Comparison of ENCODE assay signal across 14 cellular contexts in genomic region chr14:24403294-24404013, GRCh38. TPM values are rescaled to one million over a fixed set of nuclear protein-coding genes. Genes with fewer than 3 reads are reported as not detected.
DNase-seq lines count a peak whose midpoint lies in the region; ATAC-seq, FAIRE-seq and TF ChIP-seq lines count a peak whose summit lies in the region.
"Had no signal": no experiment of that assay in that cellular context is flagged by ENCODE, and none has a peak within 500 bp of the region (broad histone marks: within the 10 kb centered on the region; RNA-seq: fewer than 3 reads in every experiment).

No MANE protein-coding gene starts in this region.

- in situ Hi-C loops in IMR-90 (cut with MboI; ENCODE audit: low sequenced_read_pairs) (no loop called here), transverse colon (cut with MboI; ENCODE audit: low pct_ligation_motif_present in 1 of 4, low pct_unique_long_range_greater_than_20kb in 1 of 4, low sequenced_read_pairs in 3 of 4) (no loop called here)

- no peak overlapping the region for H2BK20ac ChIP-seq in IMR-90 (ENCODE audit: low read depth, low read length)

- intact Hi-C loops in IMR-90 (cut with micrococcal nuclease) (no loop called here), transverse colon (cut with DNase I; ENCODE audit: low total_unique reads) (no loop called here)

- no peak overlapping the region for H2BK120ac ChIP-seq in IMR-90 (ENCODE audit: low read depth, low read length)

- no peak overlapping the region for H3K56ac ChIP-seq in IMR-90 (ENCODE audit: extremely low read depth, insufficient read depth, low read length)

- dilution Hi-C loops in IMR-90 (cut with HindIII; ENCODE audit: low sequenced_read_pairs, unreplicated experiment) (no loop called here), keratinocyte (cut with MboI; ENCODE audit: extremely low pct_ligation_motif_present, low sequenced_read_pairs) (no loop called here)

- whole genome bisulfite sequencing in IMR-90 (ENCODE audit: extremely low coverage in 2 of 2, insufficient read length in 1 of 2), 2 experiments = 11% methylated on average over 4 of the region's 7 CpGs; no CpG with 5 or more reads in 1 of the 2 experiments
- 58 to 60% methylated on average over 6 to 7 of the region's 7 CpGs for WGBS in transverse colon (ENCODE audit: low coverage in 1 of 2), 2 donors

- H3K27me3 ChIP-seq in IMR-90 (ENCODE audit: control insufficient read depth, insufficient read depth, low read length) (no peaks in the 10 kb centered on the region), keratinocyte (ENCODE audit: control insufficient read depth, extremely low read depth, insufficient read depth, low read length) (no peaks in the 10 kb centered on the region), transverse colon (no peaks in the 10 kb centered on the region)

- CTCF ChIA-PET in IMR-90 (lab: Yijun Ruan, JAX) = no interaction called here

- no peak overlapping the region for H4K91ac ChIP-seq in IMR-90 (ENCODE audit: insufficient read depth, low read depth, low read length)

- no peak overlapping the region for H4K8ac ChIP-seq in IMR-90 (ENCODE audit: low read depth in 2 of 2, low read length in 2 of 2)

- H3K27ac ChIP-seq in IMR-90 (ENCODE audit: insufficient read depth, low read length) = no peak overlapping the region
- H3K27ac ChIP-seq in keratinocyte (ENCODE audit: control insufficient read depth, insufficient read depth, low read length) = no peak overlapping the region
- H3K27ac ChIP-seq in transverse colon = peak overlapping the region; percentile 30 to 49 (median 36)

- DNase-seq in IMR-90 (peak; percentile 28), dedifferentiated amniotic fluid mesenchymal stem cell (ENCODE audit: extremely low spot score) (peak; percentile 19), keratinocyte (ENCODE audit: low read depth, low spot score) (no peak), transverse colon (no peak), NCI-H128 (lab: John Stamatoyannopoulos, UW; ENCODE audit: unreplicated experiment) (no peak), left lobe of liver (ENCODE audit: low spot score) (no peak)
- DNase-seq: activated CD4-positive, alpha-beta T cell treated with anti-CD3 and anti-CD28 coated beads, Interleukin-2, amount 50 U/mL, for 4 hours; CD4-positive, CD25-positive, alpha-beta regulatory T cell; NCI-H2081 treated with DMSO at 0.1 percent for 48 hours; SIG-M5; stimulated activated CD4-positive, alpha-beta T cell treated with anti-CD3 and anti-CD28 coated beads, Interleukin-2, amount 100 ng/mL, for 48 hours had no signal

- no peaks in the 10 kb centered on the region for H3K9me3 ChIP-seq in IMR-90 (ENCODE audit: control insufficient read depth, insufficient read depth, low read length)
- H3K9me3 ChIP-seq in keratinocyte (ENCODE audit: control insufficient read depth, low read depth, low read length) = no peaks in the 10 kb centered on the region
- no peaks in the 10 kb centered on the region for H3K9me3 ChIP-seq in transverse colon

- H3K23ac ChIP-seq in IMR-90 (ENCODE audit: low read depth, low read length) = no peak overlapping the region; the same call in 1 of the 2 replicates

- BruUV-seq in IMR-90 (replicated peaks; lab: Mats Ljungman, UMichigan) = no TSS peak

- no peaks in the 10 kb centered on the region for H3K79me2 ChIP-seq in keratinocyte (ENCODE audit: control insufficient read depth, insufficient read depth, low read length)

- TF ChIP-seq EP300 in transverse colon (IDR thresholded peaks at IDR 0.05; ENCODE audit: low read depth) = no peak

- H3K79me1 ChIP-seq in IMR-90 (ENCODE audit: low read depth in 1 of 2, low read length in 2 of 2) = peaks cover 0 to 13% of the 10 kb centered on the region in 2 experiments; a peak in 1 of 4 replicates

- H3K9me1 ChIP-seq in IMR-90 (ENCODE audit: insufficient read depth, low read length) = peaks cover 3% of the 10 kb centered on the region; the same call in 1 of the 2 replicates
- H3K9me1 ChIP-seq in keratinocyte (ENCODE audit: control insufficient read depth, extremely low read depth, insufficient read depth, low read length) = no peaks in the 10 kb centered on the region

- H4K5ac ChIP-seq in IMR-90 (ENCODE audit: low read depth, low read length) = no peak overlapping the region

- no peak for TF ChIP-seq RAD21 in IMR-90 (IDR thresholded peaks at IDR 0.05; ENCODE audit: low read length)

- H3K9ac ChIP-seq in IMR-90 (ENCODE audit: low read depth, low read length) (no peak overlapping the region), keratinocyte (ENCODE audit: control insufficient read depth, extremely low read depth, insufficient read depth, low read length) (no peak overlapping the region)

- peaks cover 10% of the 10 kb centered on the region for H3K4me1 ChIP-seq in IMR-90 (ENCODE audit: control insufficient read depth, insufficient read depth, low read length)
- peaks cover 12% of the 10 kb centered on the region for H3K4me1 ChIP-seq in keratinocyte (ENCODE audit: control insufficient read depth, extremely low read depth, insufficient read depth, low read length)
- H3K4me1 ChIP-seq in transverse colon = peaks cover 16 to 50% (median 26%) of the 10 kb centered on the region in 4 donors

- no peak overlapping the region for H3K4me3 ChIP-seq in IMR-90 (ENCODE audit: insufficient read depth, low read depth, low read length)
- no peak overlapping the region for H3K4me3 ChIP-seq in keratinocyte (ENCODE audit: control insufficient read depth in 2 of 3, extremely low read depth in 1 of 3, insufficient read depth in 2 of 3, low read depth in 1 of 3, low read length in 3 of 3)
- H3K4me3 ChIP-seq in transverse colon = no peak overlapping the region

- 0 out of 2 replicates have a peak, but pooled peaks have one; percentile 12 for ATAC-seq in IMR-90 (ENCODE audit: low read depth)
- ATAC-seq in GM18861 (IDR thresholded peaks at IDR 0.05; ENCODE audit: unreplicated experiment) = no peak
- no peak for ATAC-seq in left lobe of liver
- ATAC-seq: stimulated activated memory B cell treated with anti-CD40 and anti-IgM and Interleukin-4, amounts not matched to agents 10 μg/mL and 1 μg/mL and 100 μg/mL, for 72 hours had no signal

- no peak overlapping the region for H3K14ac ChIP-seq in IMR-90 (replicated peaks; ENCODE audit: low read depth, low read length)

- H4K20me1 ChIP-seq in IMR-90 (ENCODE audit: insufficient read depth, low read length) = no peaks in the 10 kb centered on the region
- H4K20me1 ChIP-seq in keratinocyte (ENCODE audit: control insufficient read depth, extremely low read depth, insufficient read depth, low read length) = no peaks in the 10 kb centered on the region

- no peak overlapping the region for H2AK5ac ChIP-seq in IMR-90 (ENCODE audit: low read depth, low read length)

- TF ChIP-seq POLR2A in IMR-90 (IDR thresholded peaks at IDR 0.05; ENCODE audit: low read depth, low read length) (no peak), transverse colon (IDR thresholded peaks at IDR 0.05) (no peak)

- no peak overlapping the region for H3K18ac ChIP-seq in IMR-90 (ENCODE audit: low read depth, low read length)

- TF ChIP-seq CTCF in IMR-90 (conservative IDR thresholded peaks at IDR 0.05; ENCODE audit: low read depth, low read length) (no peak), keratinocyte (optimal IDR thresholded peaks at IDR 0.05 in 1 of 3, IDR thresholded peaks at IDR 0.05 in 1 of 3, conservative IDR thresholded peaks at IDR 0.05 in 1 of 3; ENCODE audit: extremely low read depth in 1 of 3, insufficient read depth in 2 of 3, low read length in 3 of 3) (no peak), transverse colon (IDR thresholded peaks at IDR 0.05) (no peak)

- H2AK9ac ChIP-seq in IMR-90 (replicated peaks; ENCODE audit: low read depth, low read length, poor library complexity) = no peak overlapping the region

- H2AFZ ChIP-seq in IMR-90 (replicated peaks; ENCODE audit: low read length, poor library complexity) (no peak overlapping the region), keratinocyte (ENCODE audit: control insufficient read depth, low read length) (no peak overlapping the region)

- H2BK5ac ChIP-seq in IMR-90 (ENCODE audit: low read depth, low read length, poor library complexity, severe bottlenecking) = no peak overlapping the region

- FAIRE-seq in keratinocyte (lab: Jason Lieb, UNC) = peak; percentile 53
- FAIRE-seq: H54 had no signal

- no peak overlapping the region for H3K4ac ChIP-seq in IMR-90 (ENCODE audit: low read depth, low read length)

- H3K4me2 ChIP-seq in IMR-90 (ENCODE audit: low read depth, low read length) (no peak overlapping the region), keratinocyte (ENCODE audit: control insufficient read depth, extremely low read depth, insufficient read depth, low read depth, low read length) (no peak overlapping the region)

- no peak overlapping the region for H2BK15ac ChIP-seq in IMR-90 (ENCODE audit: low read depth, low read length)

- POLR2A ChIA-PET in IMR-90 (lab: Charles Lee; ENCODE audit: unreplicated experiment) = no interaction called here

- H3K36me3 ChIP-seq in IMR-90 (ENCODE audit: control insufficient read depth, insufficient read depth, low read length) (peaks cover 11% of the 10 kb centered on the region; the same call in 1 of the 2 replicates), keratinocyte (ENCODE audit: control insufficient read depth in 2 of 2, extremely low read depth in 1 of 2, insufficient read depth in 2 of 2, low read length in 2 of 2) (no peaks in the 10 kb centered on the region), transverse colon (no peaks in the 10 kb centered on the region)

RNA-seq across cellular contexts. Expression of gene NYNRIN, which starts 4.7 kb away (rescaled TPM):
- total RNA-seq in IMR-90 (2012; rRNA removed) (1.7 and 2.2 TPM in 2 replicates), transverse colon (10 to 100 TPM in 1 of 4 donors, 1 to 10 TPM in 3; 2.6 to 11.4 (median 9.0) TPM), left lobe of liver (2.3 TPM)
- polyA plus RNA-seq in IMR-90 (2012; rRNA removed) (5.3 and 5.4 TPM in 2 replicates), keratinocyte (4.9 to 9.0 TPM (median 6.5 TPM) in 3 replicates)
- 2.7 and 4.6 TPM in 2 replicates for polyA plus RNA-seq in IMR-90 (2012; cell fraction: cytosol; rRNA removed)
- polyA plus RNA-seq in IMR-90 (2012; cell fraction: nucleus; rRNA removed; ENCODE audit: low replicate concordance) = 10.7 and 11.1 TPM in 2 replicates
- polyA plus RNA-seq in keratinocyte (2011; ENCODE audit: low read depth) = 1.2 TPM
- 3.4 and 4.3 TPM in 2 replicates for polyA plus RNA-seq in keratinocyte (2011; cell fraction: cytosol; rRNA removed)
- polyA plus RNA-seq in keratinocyte (2011; cell fraction: nucleus; rRNA removed) = 22.8 and 30.1 TPM in 2 replicates
- 4.4 and 6.6 TPM in 2 replicates for polyA plus RNA-seq in keratinocyte (2012; ENCODE audit: low replicate concordance)
- 10.8 to 22.1 TPM (median 18.5 TPM) in 3 replicates for polyA minus RNA-seq in keratinocyte
- 10.9 TPM for polyA minus RNA-seq in keratinocyte (2011; cell fraction: cytosol; rRNA and poly(A)+ RNA removed)
- 25.7 and 35.4 TPM in 2 replicates for polyA minus RNA-seq in keratinocyte (2011; cell fraction: nucleus; rRNA and poly(A)+ RNA removed)

RNA-seq across cellular contexts. Expression of gene CBLN3, which starts 26.0 kb away (rescaled TPM):
- total RNA-seq in IMR-90 (2012; rRNA removed) = 0.56 and 0.72 TPM in 2 replicates
- 3.9 and 4.5 TPM in 2 replicates for polyA plus RNA-seq in IMR-90 (2012; rRNA removed)
- polyA plus RNA-seq in IMR-90 (2012; cell fraction: cytosol; rRNA removed) = 2.7 and 2.9 TPM in 2 replicates
- polyA plus RNA-seq in IMR-90 (2012; cell fraction: nucleus; rRNA removed; ENCODE audit: low replicate concordance) = 27.9 and 42.0 TPM in 2 replicates
- 1.1 to 1.8 TPM (median 1.6 TPM) in 3 replicates for polyA plus RNA-seq in keratinocyte
- 0.26 TPM for polyA plus RNA-seq in keratinocyte (2011; ENCODE audit: low read depth)
- 0.83 and 1.0 TPM in 2 replicates for polyA plus RNA-seq in keratinocyte (2011; cell fraction: cytosol; rRNA removed)
- 7.6 and 8.3 TPM in 2 replicates for polyA plus RNA-seq in keratinocyte (2011; cell fraction: nucleus; rRNA removed)
- 0.65 and 1.2 TPM in 2 replicates for polyA plus RNA-seq in keratinocyte (2012; ENCODE audit: low replicate concordance)
- 0.26 to 1.6 TPM (median 0.59 TPM) in 3 replicates for polyA minus RNA-seq in keratinocyte
- not detected for polyA minus RNA-seq in keratinocyte (2011; cell fraction: cytosol; rRNA and poly(A)+ RNA removed)
- 0.32 and 1.1 TPM in 2 replicates for polyA minus RNA-seq in keratinocyte (2011; cell fraction: nucleus; rRNA and poly(A)+ RNA removed)
- total RNA-seq in transverse colon = 1 to 10 TPM in 3 of 4 donors, under 1 TPM in 1; 0.79 to 9.7 (median 1.6) TPM
- total RNA-seq in left lobe of liver = 1.4 TPM

RNA-seq across cellular contexts. Expression of gene KHNYN, which starts 26.3 kb away (rescaled TPM):
- total RNA-seq in IMR-90 (2012; rRNA removed) (22.8 and 24.4 TPM in 2 replicates), transverse colon (100 to 1,000 TPM in 2 of 4 donors, 10 to 100 TPM in 2; 65.7 to 129 (median 101) TPM), left lobe of liver (29.3 TPM)
- polyA plus RNA-seq in IMR-90 (2012; rRNA removed) (16.1 and 18.9 TPM in 2 replicates), keratinocyte (20.4 to 26.0 TPM (median 25.6 TPM) in 3 replicates)
- polyA plus RNA-seq in IMR-90 (2012; cell fraction: cytosol; rRNA removed) = 9.2 and 9.4 TPM in 2 replicates
- polyA plus RNA-seq in IMR-90 (2012; cell fraction: nucleus; rRNA removed; ENCODE audit: low replicate concordance) = 44.0 and 53.0 TPM in 2 replicates
- polyA plus RNA-seq in keratinocyte (2011; ENCODE audit: low read depth) = 11.0 TPM
- polyA plus RNA-seq in keratinocyte (2011; cell fraction: cytosol; rRNA removed) = 19.1 and 19.4 TPM in 2 replicates
- 59.1 and 62.5 TPM in 2 replicates for polyA plus RNA-seq in keratinocyte (2011; cell fraction: nucleus; rRNA removed)
- 29.5 and 38.1 TPM in 2 replicates for polyA plus RNA-seq in keratinocyte (2012; ENCODE audit: low replicate concordance)
- 30.4 to 55.1 TPM (median 36.3 TPM) in 3 replicates for polyA minus RNA-seq in keratinocyte
- polyA minus RNA-seq in keratinocyte (2011; cell fraction: cytosol; rRNA and poly(A)+ RNA removed) = 18.2 TPM
- polyA minus RNA-seq in keratinocyte (2011; cell fraction: nucleus; rRNA and poly(A)+ RNA removed) = 30.8 and 40.9 TPM in 2 replicates

RNA-seq across cellular contexts. Expression of gene NFATC4, which starts 35.5 kb away (rescaled TPM):
- 13.6 and 15.6 TPM in 2 replicates for total RNA-seq in IMR-90 (2012; rRNA removed)
- 35.8 and 38.4 TPM in 2 replicates for polyA plus RNA-seq in IMR-90 (2012; rRNA removed)
- polyA plus RNA-seq in IMR-90 (2012; cell fraction: cytosol; rRNA removed) = 19.7 and 21.1 TPM in 2 replicates
- 286 and 363 TPM in 2 replicates for polyA plus RNA-seq in IMR-90 (2012; cell fraction: nucleus; rRNA removed; ENCODE audit: low replicate concordance)
- 0.69 to 2.2 TPM (median 0.92 TPM) in 3 replicates for polyA plus RNA-seq in keratinocyte
- 0.96 TPM for polyA plus RNA-seq in keratinocyte (2011; ENCODE audit: low read depth)
- 0.48 and 0.50 TPM in 2 replicates for polyA plus RNA-seq in keratinocyte (2011; cell fraction: cytosol; rRNA removed)
- polyA plus RNA-seq in keratinocyte (2011; cell fraction: nucleus; rRNA removed) = 3.6 and 5.0 TPM in 2 replicates
- 1.2 and 1.8 TPM in 2 replicates for polyA plus RNA-seq in keratinocyte (2012; ENCODE audit: low replicate concordance)
- polyA minus RNA-seq in keratinocyte = 0.64 to 2.6 TPM (median 2.0 TPM) in 3 replicates
- polyA minus RNA-seq in keratinocyte (2011; cell fraction: cytosol; rRNA and poly(A)+ RNA removed) = 2.7 TPM
- polyA minus RNA-seq in keratinocyte (2011; cell fraction: nucleus; rRNA and poly(A)+ RNA removed) = 1.2 and 1.8 TPM in 2 replicates
- total RNA-seq in transverse colon = 10 to 100 TPM; 13.4 to 58.0 (median 20.9) TPM
- 1.4 TPM for total RNA-seq in left lobe of liver
- total RNA-seq: CD4-positive, CD25-positive, alpha-beta regulatory T cell had no signal
- polyA plus RNA-seq: CD4-positive, CD25-positive, alpha-beta regulatory T cell had no signal

RNA-seq across cellular contexts. Expression of gene SDR39U1, which starts 39.1 kb away (rescaled TPM):
- total RNA-seq in IMR-90 (2012; rRNA removed) (5.0 and 7.5 TPM in 2 replicates), transverse colon (100 to 1,000 TPM in 1 of 4 donors, 10 to 100 TPM in 3; 18.3 to 202 (median 39.3) TPM), left lobe of liver (32.4 TPM)
- polyA plus RNA-seq in IMR-90 (2012; rRNA removed) (46.3 and 50.4 TPM in 2 replicates), keratinocyte (25.3 to 31.1 TPM (median 27.4 TPM) in 3 replicates)
- polyA plus RNA-seq in IMR-90 (2012; cell fraction: cytosol; rRNA removed) = 32.8 and 36.4 TPM in 2 replicates
- 229 and 384 TPM in 2 replicates for polyA plus RNA-seq in IMR-90 (2012; cell fraction: nucleus; rRNA removed; ENCODE audit: low replicate concordance)
- polyA plus RNA-seq in keratinocyte (2011; ENCODE audit: low read depth) = 1.6 TPM
- 12.9 and 25.7 TPM in 2 replicates for polyA plus RNA-seq in keratinocyte (2011; cell fraction: cytosol; rRNA removed)
- 82.1 and 87.4 TPM in 2 replicates for polyA plus RNA-seq in keratinocyte (2011; cell fraction: nucleus; rRNA removed)
- 23.7 and 29.3 TPM in 2 replicates for polyA plus RNA-seq in keratinocyte (2012; ENCODE audit: low replicate concordance)
- polyA minus RNA-seq in keratinocyte = 7.9 to 14.1 TPM (median 8.1 TPM) in 3 replicates
- polyA minus RNA-seq in keratinocyte (2011; cell fraction: cytosol; rRNA and poly(A)+ RNA removed) = 14.2 TPM
- 7.8 and 9.8 TPM in 2 replicates for polyA minus RNA-seq in keratinocyte (2011; cell fraction: nucleus; rRNA and poly(A)+ RNA removed)

Comparison
In these comparisons a context has a peak if more than half of its experiments do, and no peak if none do; other contexts are left out.
1. DNase-seq: peak in IMR-90 (single experiment) and dedifferentiated amniotic fluid mesenchymal stem cell (single experiment); none in keratinocyte (single experiment), transverse colon (single experiment), NCI-H128 (single experiment) and left lobe of liver (single experiment).
2. H3K27ac ChIP-seq: peak in transverse colon (4 of 4); none in IMR-90 (single experiment) and keratinocyte (single experiment).